In genomic region chr3:158735296-158736033, GRCh38 we compare ENCODE assay signal across 24 cellular contexts. TPM values are rescaled to one million over a fixed set of nuclear protein-coding genes. Genes with fewer than 3 reads are reported as not detected.
DNase-seq lines count a peak whose midpoint lies in the region; ATAC-seq, FAIRE-seq and TF ChIP-seq lines count a peak whose summit lies in the region.
"Had no signal": no experiment of that assay in that cellular context is flagged by ENCODE, and none has a peak within 500 bp of the region (broad histone marks: within the 10 kb centered on the region; RNA-seq: fewer than 3 reads in every experiment).

No MANE protein-coding gene starts in this region.

- BruUV-seq in HepG2 (replicated peaks; lab: Mats Ljungman, UMichigan), result no TSS peak

- H4K20me1 ChIP-seq in HepG2 (ENCODE audit: insufficient read depth, low read length), result no peaks in the 10 kb centered on the region
- H4K20me1 ChIP-seq in neural progenitor cell (ENCODE audit: low read depth), result no peaks in the 10 kb centered on the region

- no peaks in the 10 kb centered on the region for H3F3A ChIP-seq in neural progenitor cell (ENCODE audit: low read depth)

- TF ChIP-seq POLR2A in HepG2 (IDR thresholded peaks at IDR 0.05; ENCODE audit: insufficient read depth in 1 of 2, low read depth in 2 of 2, low read length in 2 of 2) (no peak), right lobe of liver (IDR thresholded peaks at IDR 0.05) (no peak), erythroblast (IDR thresholded peaks at IDR 0.05; ENCODE audit: low read length) (no peak), H54 (IDR thresholded peaks at IDR 0.05; ENCODE audit: low read depth, low read length) (no peak)

- H3K36me3 Mint-ChIP-seq in neural progenitor cell, result peaks cover 2% of the 10 kb centered on the region

- WGBS in HepG2 (ENCODE audit: low lambda C conversion rate), result 64% methylated on average over 7 of the region's 7 CpGs
- WGBS in right lobe of liver (ENCODE audit: insufficient coverage, low coverage, low lambda C conversion rate, missing lambda C conversion rate), result 67% methylated on average over 6 of the region's 7 CpGs

- peaks cover 7% of the 10 kb centered on the region for H3K4me1 Mint-ChIP-seq in neural progenitor cell
- H3K4me1 Mint-ChIP-seq: GM23338 had no signal

- H3K4me2 ChIP-seq in HepG2 (ENCODE audit: low read depth, low read length) (no peak overlapping the region), neural progenitor cell (no peak overlapping the region)
- H3K4me2 ChIP-seq: A549; BLaER1 treated with 17β-estradiol and CSF1 and Interleukin-3, amounts not matched to agents 10 nM and 100 nM; GM23338 had no signal

- no peaks in the 10 kb centered on the region for H3K36me3 ChIP-seq in HepG2 (replicated peaks in 1 of 2; ENCODE audit: control insufficient read depth in 1 of 2, insufficient read depth in 2 of 2, low read length in 2 of 2)
- H3K36me3 ChIP-seq in right lobe of liver, result no peaks in the 10 kb centered on the region
- no peaks in the 10 kb centered on the region for H3K36me3 ChIP-seq in neural progenitor cell
- H3K36me3 ChIP-seq: BE2C had no signal

- TF ChIP-seq EP300 in HepG2 (IDR thresholded peaks at IDR 0.05; ENCODE audit: low read depth in 2 of 2, low read length in 2 of 2) (no peak), HepG2 (CRISPR knock-in tag; IDR thresholded peaks at IDR 0.05; ENCODE audit: borderline replicate concordance) (no peak)

- peaks cover 7% of the 10 kb centered on the region for H3K9me3 Mint-ChIP-seq in neural progenitor cell

- DNase-seq in HepG2 (ENCODE audit: low spot score) (no peak), right lobe of liver (no peak), erythroblast (lab: John Stamatoyannopoulos, UW) (peak; percentile 34 to 38), neural progenitor cell (ENCODE audit: low spot score) (no peak), H54 (ENCODE audit: insufficient read length, low spot score) (no peak), NCI-H82 treated with DMSO at 0.1 percent for 48 hours (lab: John Stamatoyannopoulos, UW; ENCODE audit: unreplicated experiment) (no peak)
- DNase-seq: 8988T; ACHN; AML-193; BE2C; CD4-positive, alpha-beta T cell; CD8-positive, alpha-beta memory T cell; DMS153; DND-41; H7; HCEC 1CT had no signal

- intact Hi-C loops in HepG2 (cut with micrococcal nuclease; ENCODE audit: unreplicated experiment), result no loop called here
- intact Hi-C loops in right lobe of liver (cut with DNase I), result loop anchor here in 1 of 2 donors (10.0 kb wide), 1 partner anchor 49 kb away; no protein-coding TSS in a partner anchor

- no peak overlapping the region for H3K4me3 Mint-ChIP-seq in neural progenitor cell
- H3K4me3 Mint-ChIP-seq: CD14-positive monocyte; CD4-positive, alpha-beta T cell; CD8-positive, alpha-beta memory T cell; GM23338 had no signal

- POLR2A ChIA-PET in HepG2 (lab: Yijun Ruan, JAX), result no interaction called here

- peak overlapping the region; percentile 37 for H3K27ac Mint-ChIP-seq in neural progenitor cell
- H3K27ac Mint-ChIP-seq: CD14-positive monocyte; CD4-positive, alpha-beta T cell; CD8-positive, alpha-beta memory T cell; GM23338 had no signal

- ATAC-seq in HepG2 (no peak), right lobe of liver (no peak), GM18502 (IDR thresholded peaks at IDR 0.05; ENCODE audit: poor library complexity, unreplicated experiment) (no peak)
- ATAC-seq: A549, GM23338 had no signal

- no peaks in the 10 kb centered on the region for H3K4me1 ChIP-seq in HepG2 (ENCODE audit: insufficient read depth, low read length)
- peaks cover 0 to 5% (median 0%) of the 10 kb centered on the region in 4 donors for H3K4me1 ChIP-seq in right lobe of liver
- H3K4me1 ChIP-seq in neural progenitor cell, result peaks cover 6% of the 10 kb centered on the region
- H3K4me1 ChIP-seq: BE2C had no signal

- H3K9me3 ChIP-seq in HepG2 (ENCODE audit: low read length), result peaks cover 4% of the 10 kb centered on the region; the same call in 1 of the 2 replicates
- no peaks in the 10 kb centered on the region for H3K9me3 ChIP-seq in right lobe of liver
- H3K9me3 ChIP-seq in neural progenitor cell (ENCODE audit: low read depth), result no peaks in the 10 kb centered on the region
- H3K9me3 ChIP-seq: BE2C had no signal

- H3K4me3 ChIP-seq in HepG2 (replicated peaks in 1 of 3; ENCODE audit: insufficient read depth in 1 of 3, low read depth in 2 of 3, low read length in 3 of 3) (no peak overlapping the region), right lobe of liver (no peak overlapping the region), neural progenitor cell (no peak overlapping the region)
- H3K4me3 ChIP-seq: A549; BLaER1 treated with 17β-estradiol and CSF1 and Interleukin-3, amounts not matched to agents 10 nM and 100 nM; GM23338 had no signal

- TF ChIP-seq RAD21 in HepG2 (CRISPR knock-in tag; IDR thresholded peaks at IDR 0.05), result no peak

- H3K27me3 ChIP-seq in HepG2 (ENCODE audit: control insufficient read depth in 1 of 2, insufficient read depth in 2 of 2, low read length in 2 of 2) (no peaks in the 10 kb centered on the region), right lobe of liver (no peaks in the 10 kb centered on the region), neural progenitor cell (peaks cover 23% of the 10 kb centered on the region)
- H3K27me3 ChIP-seq: BE2C had no signal

- no peak overlapping the region for H2AFZ ChIP-seq in HepG2 (ENCODE audit: low read length)
- no peak overlapping the region for H2AFZ ChIP-seq in neural progenitor cell (replicated peaks)
- H2AFZ ChIP-seq: GM23338 had no signal

- in situ Hi-C loops in HepG2 (cut with HindIII; ENCODE audit: extremely low pct_ligation_motif_present, low pct_unique_long_range_greater_than_20kb), result no loop called here

- H3K79me2 ChIP-seq in HepG2 (ENCODE audit: insufficient read depth, low read length), result no peaks in the 10 kb centered on the region
- no peaks in the 10 kb centered on the region for H3K79me2 ChIP-seq in neural progenitor cell (ENCODE audit: low read depth)

- CTCF ChIA-PET in HepG2 (lab: Yijun Ruan, JAX; ENCODE audit: low intra/inter-chr PET ratio, low total read pairs), result no interaction called here

- TF ChIP-seq CTCF in HepG2 (CRISPR knock-in tag; IDR thresholded peaks at IDR 0.05) (no peak), right lobe of liver (IDR thresholded peaks at IDR 0.05) (no peak), neural progenitor cell (IDR thresholded peaks at IDR 0.05) (no peak)

- peaks cover 11% of the 10 kb centered on the region for H3K27me3 Mint-ChIP-seq in neural progenitor cell (ENCODE audit: insufficient read depth, low read depth)

- no peak for FAIRE-seq in HepG2 (lab: Jason Lieb, UNC)
- FAIRE-seq in H54 (lab: Jason Lieb, UNC), result no peak
- FAIRE-seq: A549, D721Med, G401.6, GM18507 had no signal

- no peak overlapping the region for H3K9ac ChIP-seq in HepG2 (ENCODE audit: insufficient read depth, low read depth, low read length)
- H3K9ac ChIP-seq in neural progenitor cell, result no peak overlapping the region
- H3K9ac ChIP-seq: BLaER1 treated with 17β-estradiol and CSF1 and Interleukin-3, amounts not matched to agents 10 nM and 100 nM had no signal

- H3K27ac ChIP-seq in HepG2 (ENCODE audit: extremely low read length, insufficient read depth, low read length) (no peak overlapping the region), right lobe of liver (no peak overlapping the region), neural progenitor cell (no peak overlapping the region)
- H3K27ac ChIP-seq: A549; BLaER1 treated with 17β-estradiol and CSF1 and Interleukin-3, amounts not matched to agents 10 nM and 100 nM had no signal

TF ChIP-seq in HepG2, 621 proteins besides CTCF, POLR2A, EP300 and RAD21:
- TF ChIP-seq THAP11 (CRISPR knock-in tag; IDR thresholded peaks at IDR 0.05), result peak; percentile 34; the same call in 1 of the 2 replicates
- TF ChIP-seq ATAD3A (CRISPR knock-in tag; IDR thresholded peaks at IDR 0.05), result no peak

RNA-seq across cellular contexts. Expression of gene RARRES1, which starts 3.2 kb away (rescaled TPM):
- total RNA-seq in HepG2 (2016; rRNA removed; fragmentation: Illumina TruSeq; extraction: Trizol), result not detected in 2 replicates
- total RNA-seq in HepG2 (2016; cell fraction: cytosol; rRNA removed; fragmentation: Illumina TruSeq; extraction: Trizol; ENCODE audit: low read depth), result not detected in 2 replicates
- not detected in 2 replicates for total RNA-seq in HepG2 (2016; cell fraction: insoluble cytoplasmic fraction; rRNA removed; fragmentation: Illumina TruSeq; extraction: Trizol)
- not detected in 2 replicates for total RNA-seq in HepG2 (2016; cell fraction: membrane; rRNA removed; fragmentation: Illumina TruSeq; extraction: Trizol)
- total RNA-seq in HepG2 (2016; cell fraction: nucleus; rRNA removed; fragmentation: Illumina TruSeq; extraction: Trizol), result not detected in 2 replicates
- polyA plus RNA-seq in HepG2 (2011; rRNA removed), result not detected in 2 replicates
- not detected in 2 replicates for polyA plus RNA-seq in HepG2 (2011; cell fraction: cytosol; rRNA removed)
- polyA plus RNA-seq in HepG2 (2011; cell fraction: nucleus; rRNA removed), result not detected in 2 replicates
- not detected in 2 replicates for polyA plus RNA-seq in HepG2 (2012)
- polyA plus RNA-seq in HepG2 (2016; cell fraction: cytosol; fragmentation: Illumina TruSeq; extraction: Trizol; ENCODE audit: low read depth), result not detected in 2 replicates
- not detected in 2 replicates for polyA plus RNA-seq in HepG2 (2016; cell fraction: insoluble cytoplasmic fraction; fragmentation: Illumina TruSeq; extraction: Trizol; ENCODE audit: low read depth)
- polyA plus RNA-seq in HepG2 (2016; cell fraction: membrane; fragmentation: Illumina TruSeq; extraction: Trizol; ENCODE audit: low read depth), result not detected in 2 replicates
- not detected in 2 replicates for polyA plus RNA-seq in HepG2 (2016; cell fraction: nucleus; fragmentation: Illumina TruSeq; extraction: Trizol; ENCODE audit: insufficient read depth, low read depth)
- polyA minus RNA-seq in HepG2 (2011; rRNA and poly(A)+ RNA removed; ENCODE audit: low replicate concordance), result 0.63 TPM in 1 of 2 replicates, not detected in the other
- polyA minus RNA-seq in HepG2 (2011; cell fraction: cytosol; rRNA and poly(A)+ RNA removed), result not detected in 2 replicates
- polyA minus RNA-seq in HepG2 (2011; cell fraction: nucleus; rRNA and poly(A)+ RNA removed), result not detected in 2 replicates
- total RNA-seq in right lobe of liver, result 1 to 10 TPM; 1.8 to 9.2 (median 7.0) TPM
- 0.21 and 0.62 TPM in 2 replicates for total RNA-seq in neural progenitor cell (ENCODE audit: low replicate concordance)
- total RNA-seq: CD4-positive, alpha-beta T cell; CD8-positive, alpha-beta memory T cell; H7 had no signal
- polyA plus RNA-seq: CD14-positive monocyte; CD8-positive, alpha-beta memory T cell had no signal

Comparison
In these comparisons a context has a peak if more than half of its experiments do, and no peak if none do; other contexts are left out.
1. DNase-seq: peak in erythroblast (2 of 2); none in HepG2 (single experiment), right lobe of liver (0 of 3), neural progenitor cell (single experiment), H54 (single experiment) and NCI-H82 treated with DMSO at 0.1 percent for 48 hours (single experiment).